8 cellular contexts compared by ENCODE assay signal in the genomic region with DNA sequence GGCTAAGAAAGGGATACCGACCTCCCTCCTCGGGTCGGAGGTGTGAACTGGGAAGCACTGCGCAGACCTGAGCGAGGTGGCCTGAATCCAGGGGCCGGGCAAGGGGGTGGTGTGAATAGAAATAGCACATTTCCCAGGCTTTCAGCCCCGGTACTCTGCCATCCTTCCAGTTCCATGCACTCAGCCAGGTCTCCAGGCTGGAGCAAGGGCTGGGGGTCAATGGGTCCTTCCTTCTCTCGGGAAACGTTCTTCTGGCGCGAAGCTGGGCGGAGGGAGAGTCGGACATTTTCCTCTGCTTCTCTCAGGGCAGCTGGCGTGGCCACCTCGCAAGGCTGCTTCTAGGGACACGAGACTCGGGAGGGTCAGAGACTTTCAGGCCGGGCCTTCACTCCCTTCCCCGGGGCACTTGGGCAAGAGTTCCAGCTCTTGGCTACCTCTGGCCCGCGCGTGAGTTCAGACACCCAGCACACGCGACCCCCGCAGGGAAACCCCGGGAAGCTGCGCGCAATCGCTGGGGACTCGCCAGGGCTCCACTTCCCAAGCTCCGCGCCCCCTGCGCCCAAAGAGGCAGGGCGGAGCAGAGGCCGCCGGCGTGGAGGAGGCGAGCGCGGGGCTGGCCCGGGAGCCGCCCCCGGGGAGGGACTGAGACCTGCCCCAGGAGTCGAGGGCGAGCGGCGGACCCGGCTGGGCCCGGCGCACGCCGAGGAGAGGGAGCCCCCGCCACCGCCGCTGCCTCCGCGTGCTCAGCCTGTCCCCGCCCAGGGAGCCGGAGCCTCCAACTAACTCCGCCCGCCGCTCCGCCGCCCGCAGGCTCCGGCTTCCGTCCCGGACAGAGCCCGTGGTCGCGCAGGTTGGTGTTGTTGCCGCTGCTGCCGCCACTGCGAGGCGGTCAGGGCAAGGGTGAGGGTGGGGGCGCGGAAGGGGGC. TPM values are rescaled to one million over a fixed set of nuclear protein-coding genes. Genes with fewer than 3 reads are reported as not detected.
DNase-seq lines count a peak whose midpoint lies in the region; ATAC-seq lines count a peak whose summit lies in the region.

TSS of gene PAM (plus strand) at position 807 of the 926 bp plus-strand sequence. CDS start 110,891 bp downstream, outside the sequence.

- H3K36me3 Mint-ChIP-seq in activated T-helper 1 cell treated with anti-CD3 and anti-CD28 coated beads, Interleukin-12 subunit alpha, Interleukin-12 subunit beta, Interleukin-2, Interleukin-4 antibody, amounts not matched to agents 30 ng/mL and 10 ng/mL and 1 ng/mL, durations not matched to agents 14 hours and 24 hours and 36 hours (ENCODE audit: low read depth): peaks cover 7% of the 10 kb centered on the region
- H3K36me3 Mint-ChIP-seq in natural killer cell treated with Interleukin-12 subunit alpha and Interleukin-12 subunit beta and Interleukin-15 and Interleukin-18, amount 100 ng/mL, for 72 hours: no peaks in the 10 kb centered on the region

- peak; percentile 56 for DNase-seq in DMS 273 treated with DMSO at 0.1 percent for 48 hours (lab: John Stamatoyannopoulos, UW)
- peak; percentile 84 for DNase-seq in HT1080 (ENCODE audit: low read depth)
- peak; percentile 89 for DNase-seq in RPMI8226
- peak; percentile 74 for DNase-seq in activated T-helper 1 cell treated with anti-CD3 and anti-CD28 coated beads, Interleukin-12 subunit alpha, Interleukin-12 subunit beta, Interleukin-2, Interleukin-4 antibody, amounts not matched to agents 30 ng/mL and 10 ng/mL and 1 ng/mL, durations not matched to agents 14 hours and 24 hours and 36 hours (ENCODE audit: low spot score)
- peak; percentile 78 for DNase-seq in fibroblast of gingiva (ENCODE audit: low read depth)
- peak; percentile 88 for DNase-seq in natural killer cell treated with Interleukin-12 subunit alpha and Interleukin-12 subunit beta and Interleukin-15 and Interleukin-18, amount 100 ng/mL, for 72 hours (ENCODE audit: low spot score)
- DNase-seq in stimulated activated naive CD8-positive, alpha-beta T cell treated with anti-CD3 and anti-CD28 coated beads, Interleukin-15, amount 100 ng/mL, for 72 hours: peak; percentile 75 to 80

- peak within 1 kb of the TSS; percentile 96 for H3K4me3 Mint-ChIP-seq in activated T-helper 1 cell treated with anti-CD3 and anti-CD28 coated beads, Interleukin-12 subunit alpha, Interleukin-12 subunit beta, Interleukin-2, Interleukin-4 antibody, amounts not matched to agents 30 ng/mL and 10 ng/mL and 1 ng/mL, durations not matched to agents 14 hours and 24 hours and 36 hours
- H3K4me3 Mint-ChIP-seq in natural killer cell treated with Interleukin-12 subunit alpha and Interleukin-12 subunit beta and Interleukin-15 and Interleukin-18, amount 100 ng/mL, for 72 hours: peak within 1 kb of the TSS; percentile 97
- peak within 1 kb of the TSS; percentile 98 to 99 for H3K4me3 Mint-ChIP-seq in stimulated activated naive CD8-positive, alpha-beta T cell treated with anti-CD3 and anti-CD28 coated beads, Interleukin-15, amount 100 ng/mL, for 72 hours

- peak; percentile 81 for ATAC-seq in GM21381 (IDR thresholded peaks at IDR 0.05; ENCODE audit: unreplicated experiment)
- ATAC-seq in natural killer cell treated with Interleukin-12 subunit alpha and Interleukin-12 subunit beta and Interleukin-15 and Interleukin-18, amount 100 ng/mL, for 72 hours: peak; percentile 95
- peak; percentile 89 for ATAC-seq in stimulated activated naive CD8-positive, alpha-beta T cell treated with anti-CD3 and anti-CD28 coated beads, Interleukin-15, amount 100 ng/mL, for 72 hours

- H3K4me1 Mint-ChIP-seq in activated T-helper 1 cell treated with anti-CD3 and anti-CD28 coated beads, Interleukin-12 subunit alpha, Interleukin-12 subunit beta, Interleukin-2, Interleukin-4 antibody, amounts not matched to agents 30 ng/mL and 10 ng/mL and 1 ng/mL, durations not matched to agents 14 hours and 24 hours and 36 hours (ENCODE audit: low read depth): peaks cover 51% of the 10 kb centered on the region
- H3K4me1 Mint-ChIP-seq in natural killer cell treated with Interleukin-12 subunit alpha and Interleukin-12 subunit beta and Interleukin-15 and Interleukin-18, amount 100 ng/mL, for 72 hours (ENCODE audit: low read depth in 2 of 2): peaks cover 38 to 40% of the 10 kb centered on the region in 2 donors
- H3K4me1 Mint-ChIP-seq in stimulated activated naive CD8-positive, alpha-beta T cell treated with anti-CD3 and anti-CD28 coated beads, Interleukin-15, amount 100 ng/mL, for 72 hours: peaks cover 68% of the 10 kb centered on the region

- intact Hi-C loops in activated T-helper 1 cell treated with anti-CD3 and anti-CD28 coated beads, Interleukin-12 subunit alpha, Interleukin-12 subunit beta, Interleukin-2, Interleukin-4 antibody, amounts not matched to agents 30 ng/mL and 10 ng/mL and 1 ng/mL, durations not matched to agents 14 hours and 24 hours and 36 hours (cut with micrococcal nuclease): loop anchor here (1.0 to 5.0 kb wide), 3 partner anchors 8 to 503 kb away; partner anchors contain the start of gene MACIR

- H3K9me3 Mint-ChIP-seq in activated T-helper 1 cell treated with anti-CD3 and anti-CD28 coated beads, Interleukin-12 subunit alpha, Interleukin-12 subunit beta, Interleukin-2, Interleukin-4 antibody, amounts not matched to agents 30 ng/mL and 10 ng/mL and 1 ng/mL, durations not matched to agents 14 hours and 24 hours and 36 hours: peaks cover 6% of the 10 kb centered on the region
- H3K9me3 Mint-ChIP-seq in natural killer cell treated with Interleukin-12 subunit alpha and Interleukin-12 subunit beta and Interleukin-15 and Interleukin-18, amount 100 ng/mL, for 72 hours: no peaks in the 10 kb centered on the region
- H3K9me3 Mint-ChIP-seq in stimulated activated naive CD8-positive, alpha-beta T cell treated with anti-CD3 and anti-CD28 coated beads, Interleukin-15, amount 100 ng/mL, for 72 hours: peaks cover 5 to 7% of the 10 kb centered on the region in 2 donors

- H3K27ac Mint-ChIP-seq in activated T-helper 1 cell treated with anti-CD3 and anti-CD28 coated beads, Interleukin-12 subunit alpha, Interleukin-12 subunit beta, Interleukin-2, Interleukin-4 antibody, amounts not matched to agents 30 ng/mL and 10 ng/mL and 1 ng/mL, durations not matched to agents 14 hours and 24 hours and 36 hours: peak within 1 kb of the TSS; percentile 96
- peak within 1 kb of the TSS; percentile 94 to 98 for H3K27ac Mint-ChIP-seq in natural killer cell treated with Interleukin-12 subunit alpha and Interleukin-12 subunit beta and Interleukin-15 and Interleukin-18, amount 100 ng/mL, for 72 hours
- peak within 1 kb of the TSS; percentile 98 to 99 for H3K27ac Mint-ChIP-seq in stimulated activated naive CD8-positive, alpha-beta T cell treated with anti-CD3 and anti-CD28 coated beads, Interleukin-15, amount 100 ng/mL, for 72 hours

- peaks cover 6% of the 10 kb centered on the region for H3K27me3 Mint-ChIP-seq in activated T-helper 1 cell treated with anti-CD3 and anti-CD28 coated beads, Interleukin-12 subunit alpha, Interleukin-12 subunit beta, Interleukin-2, Interleukin-4 antibody, amounts not matched to agents 30 ng/mL and 10 ng/mL and 1 ng/mL, durations not matched to agents 14 hours and 24 hours and 36 hours (ENCODE audit: insufficient read depth)
- peaks cover 6 to 11% of the 10 kb centered on the region in 2 donors for H3K27me3 Mint-ChIP-seq in natural killer cell treated with Interleukin-12 subunit alpha and Interleukin-12 subunit beta and Interleukin-15 and Interleukin-18, amount 100 ng/mL, for 72 hours
- peaks cover 26% of the 10 kb centered on the region for H3K27me3 Mint-ChIP-seq in stimulated activated naive CD8-positive, alpha-beta T cell treated with anti-CD3 and anti-CD28 coated beads, Interleukin-15, amount 100 ng/mL, for 72 hours

RNA-seq across cellular contexts. Expression of gene PAM, which starts in this region (rescaled TPM):
- 90.0 and 110 TPM in 2 replicates for total RNA-seq in HT1080 (2014; rRNA removed; shearing (Covaris generic))
- polyA plus RNA-seq in HT1080 (2015; cell fraction: cytosol; rRNA removed): 174 and 193 TPM in 2 replicates
- 257 and 259 TPM in 2 replicates for polyA plus RNA-seq in HT1080 (2015; cell fraction: nucleus; rRNA removed)
- 74.0 and 80.7 TPM in 2 replicates for total RNA-seq in activated T-helper 1 cell treated with anti-CD3 and anti-CD28 coated beads, Interleukin-12 subunit alpha, Interleukin-12 subunit beta, Interleukin-2, Interleukin-4 antibody, amounts not matched to agents 30 ng/mL and 10 ng/mL and 1 ng/mL, durations not matched to agents 14 hours and 24 hours and 36 hours
- 100 to 1,000 TPM in 1 of 2 donors, 10 to 100 TPM in 1; 86.3 to 124 TPM for total RNA-seq in natural killer cell treated with Interleukin-12 subunit alpha and Interleukin-12 subunit beta and Interleukin-15 and Interleukin-18, amount 100 ng/mL, for 72 hours

Comparison
In these comparisons a context has a peak if more than half of its experiments do, and no peak if none do; other contexts are left out.
1. Peak in every context shown above with its lines: DNase-seq and ATAC-seq.